26 cellular contexts compared by ENCODE assay signal in the genomic region with DNA sequence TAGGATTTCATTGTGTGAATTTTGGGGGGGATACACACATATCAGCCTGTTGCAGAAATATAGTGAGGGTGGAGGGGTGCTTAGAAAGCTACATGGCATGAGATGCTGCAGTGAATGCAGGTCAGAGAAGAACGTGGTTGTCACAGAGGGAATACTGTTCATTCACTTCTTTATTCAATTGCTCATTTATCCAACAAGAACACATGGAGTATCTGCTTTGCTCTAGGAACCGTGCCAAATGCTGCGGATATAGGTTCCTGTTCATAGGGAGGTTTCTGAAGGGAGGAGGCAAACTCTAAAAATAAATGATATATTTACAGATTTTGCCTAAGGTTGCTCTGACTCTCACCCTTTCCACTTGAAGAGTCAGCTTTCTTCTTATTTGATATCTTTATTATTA.
"Had no signal": no experiment of that assay in that cellular context is flagged by ENCODE, and none has a peak within 500 bp of the region (broad histone marks: within the 10 kb centered on the region; RNA-seq: fewer than 3 reads in every experiment).

No MANE protein-coding gene starts in this region.

- H3K4me2 ChIP-seq: KMS-11 had no signal

- H3K4me3 ChIP-seq: adrenal gland had no signal

- H3K9me3 Mint-ChIP-seq: activated CD8-positive, alpha-beta T cell treated with anti-CD3 and anti-CD28 coated beads for 36 hours; activated naive CD8-positive, alpha-beta T cell treated with anti-CD3 and anti-CD28 coated beads, Interleukin-2, amount 10 ng/mL, durations not matched to agents 7 days and 5 days; activated T-cell treated with anti-CD3 and anti-CD28 coated beads, Interleukin-2, amount 50 U/mL, for 72 hours; activated T-helper 2 cell treated with anti-CD3 and anti-CD28 coated beads, Interferon-gamma antibody, Interleukin-2, Interleukin-4, amounts not matched to agents 10 μg/mL and 5 μg/mL and 100 μg/mL, durations not matched to agents 14 hours and 24 hours and 36 hours had no signal

- H3K4me1 Mint-ChIP-seq: activated CD4-positive, alpha-beta T cell treated with anti-CD3 and anti-CD28 coated beads for 36 hours; activated naive CD8-positive, alpha-beta T cell treated with anti-CD3 and anti-CD28 coated beads, Interleukin-2, amount 10 ng/mL, durations not matched to agents 7 days and 5 days had no signal

- H3K36me3 ChIP-seq: adrenal gland had no signal

- H3K9me3 ChIP-seq: adrenal gland had no signal

- DNase-seq: activated CD4-positive, alpha-beta T cell treated with anti-CD3 and anti-CD28 coated beads for 36 hours; activated CD8-positive, alpha-beta memory T cell treated with anti-CD3 and anti-CD28 coated beads, Interleukin-2, amount 50 U/mL, for 4 hours; activated CD8-positive, alpha-beta T cell treated with anti-CD3 and anti-CD28 coated beads for 36 hours; activated gamma-delta T cell treated with Interleukin-2 at 50 U/mL for 16 hours; activated naive CD4-positive, alpha-beta T cell treated with anti-CD3 and anti-CD28 coated beads, Interleukin-2, amount 50 U/mL, for 16 hours; activated naive CD8-positive, alpha-beta T cell treated with anti-CD3 and anti-CD28 coated beads, Interleukin-2, amount 10 ng/mL, durations not matched to agents 7 days and 5 days; activated T-cell treated with anti-CD3 and anti-CD28 coated beads, Interleukin-2, amount 50 U/mL, for 72 hours; adrenal gland; anterior cingulate cortex; cerebellar nuclear complex; MV-4-11; NCI-H1092 treated with DMSO at 0.1 percent for 48 hours; NCI-H1417 treated with DMSO at 0.1 percent for 48 hours; NCI-H187; NCI-H2081; NCI-H345; NCI-H510A; NCI-H526 treated with DMSO at 0.1 percent for 48 hours; NCI-H82; NK-92 treated with Interleukin-12 subunit alpha and Interleukin-12 subunit beta, amount 100 ng/mL, for 24 hours; OCI-M1; SHP77; T-helper 1 cell had no signal

- H3K27me3 Mint-ChIP-seq: activated CD4-positive, alpha-beta T cell treated with anti-CD3 and anti-CD28 coated beads for 36 hours; activated CD8-positive, alpha-beta T cell treated with anti-CD3 and anti-CD28 coated beads for 36 hours had no signal

- H3K4me1 ChIP-seq: adrenal gland had no signal

- H3K4me3 Mint-ChIP-seq: activated CD4-positive, alpha-beta T cell treated with anti-CD3 and anti-CD28 coated beads for 36 hours; activated CD8-positive, alpha-beta T cell treated with anti-CD3 and anti-CD28 coated beads for 36 hours; activated naive CD8-positive, alpha-beta T cell treated with anti-CD3 and anti-CD28 coated beads, Interleukin-2, amount 10 ng/mL, durations not matched to agents 7 days and 5 days; activated T-cell treated with anti-CD3 and anti-CD28 coated beads, Interleukin-2, amount 50 U/mL, for 72 hours had no signal

- H3K36me3 Mint-ChIP-seq: activated naive CD8-positive, alpha-beta T cell treated with anti-CD3 and anti-CD28 coated beads, Interleukin-2, amount 10 ng/mL, durations not matched to agents 7 days and 5 days had no signal

- H3K27ac ChIP-seq: adrenal gland, KMS-11, VCaP had no signal

- H3K27ac Mint-ChIP-seq: activated CD4-positive, alpha-beta T cell treated with anti-CD3 and anti-CD28 coated beads for 36 hours; activated CD8-positive, alpha-beta T cell treated with anti-CD3 and anti-CD28 coated beads for 36 hours; activated naive CD8-positive, alpha-beta T cell treated with anti-CD3 and anti-CD28 coated beads, Interleukin-2, amount 10 ng/mL, durations not matched to agents 7 days and 5 days; activated T-cell treated with anti-CD3 and anti-CD28 coated beads, Interleukin-2, amount 50 U/mL, for 72 hours; activated T-helper 2 cell treated with anti-CD3 and anti-CD28 coated beads, Interferon-gamma antibody, Interleukin-2, Interleukin-4, amounts not matched to agents 10 μg/mL and 5 μg/mL and 100 μg/mL, durations not matched to agents 14 hours and 24 hours and 36 hours had no signal

- H3K9ac ChIP-seq: KMS-11 had no signal
